28 cellular contexts compared by ENCODE assay signal in the genomic region with DNA sequence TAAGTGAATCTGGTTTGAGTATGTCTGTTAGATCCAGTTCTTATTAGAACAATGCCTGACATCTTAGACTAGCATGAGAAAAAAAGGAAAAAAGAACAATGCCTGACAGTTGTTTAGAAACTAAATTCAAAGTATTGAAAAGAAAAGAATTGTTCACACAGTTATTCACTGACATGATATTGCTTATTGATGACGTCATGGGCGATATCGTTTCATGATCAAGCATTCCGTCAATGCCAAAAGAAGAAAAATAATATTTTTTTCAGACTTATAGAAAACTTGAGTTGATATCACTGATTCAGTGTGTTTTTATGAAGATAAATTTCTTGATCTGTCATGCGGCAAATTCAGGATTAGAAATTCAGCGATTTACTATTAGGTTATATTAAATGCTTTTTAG.
"Had no signal": no experiment of that assay in that cellular context is flagged by ENCODE, and none has a peak within 500 bp of the region (broad histone marks: within the 10 kb centered on the region; RNA-seq: fewer than 3 reads in every experiment).

No MANE protein-coding gene starts in this region.

- H3K4me1 ChIP-seq: colonic mucosa, esophagus muscularis mucosa, esophagus squamous epithelium, foreskin keratinocyte, gastrocnemius medialis, gastroesophageal sphincter, heart left ventricle, heart right ventricle had no signal

- H3K9me3 ChIP-seq: colonic mucosa, esophagus squamous epithelium, gastrocnemius medialis, gastroesophageal sphincter had no signal

- H3K27me3 ChIP-seq: colonic mucosa, dorsolateral prefrontal cortex, esophagus muscularis mucosa, esophagus squamous epithelium, foreskin keratinocyte, gastrocnemius medialis, gastroesophageal sphincter, heart left ventricle, heart right ventricle had no signal

- H3K27ac ChIP-seq: colonic mucosa, coronary artery, dorsolateral prefrontal cortex, epithelial cell of prostate, esophagus muscularis mucosa, esophagus squamous epithelium, foreskin keratinocyte, gastrocnemius medialis, gastroesophageal sphincter, heart left ventricle, heart right ventricle had no signal

- H3K36me3 ChIP-seq: colonic mucosa, esophagus muscularis mucosa, esophagus squamous epithelium, gastrocnemius medialis, gastroesophageal sphincter, heart left ventricle, heart right ventricle had no signal

- DNase-seq: colonic mucosa; cortex of kidney; dermis blood vessel endothelial cell; dorsolateral prefrontal cortex; effector CD4-positive, alpha-beta T cell; effector CD8-positive, alpha-beta T cell; effector memory CD4-positive, alpha-beta T cell; effector memory CD8-positive, alpha-beta T cell; endodermal cell; erythroblast; esophagus squamous epithelium; foreskin fibroblast; foreskin keratinocyte; foreskin melanocyte; gastrocnemius medialis; glutamatergic neuron; head of caudate nucleus; heart left ventricle; heart right ventricle had no signal

- H3K4me3 ChIP-seq: colonic mucosa, coronary artery, dorsolateral prefrontal cortex, esophagus muscularis mucosa, esophagus squamous epithelium, gastrocnemius medialis, gastroesophageal sphincter, heart left ventricle, heart right ventricle had no signal

- FAIRE-seq: colon, endometrium, endothelial cell of umbilical vein, frontal cortex had no signal

- ATAC-seq: effector memory CD8-positive, alpha-beta T cell; esophagus mucosa; foreskin keratinocyte; gastrocnemius medialis; gastroesophageal sphincter; heart left ventricle; heart right ventricle had no signal
